In genomic region chr5:98880598-98880997, GRCh38 we compare ENCODE assay signal across 22 cellular contexts. TPM values are rescaled to one million over a fixed set of nuclear protein-coding genes. Genes with fewer than 3 reads are reported as not detected.
DNase-seq lines count a peak whose midpoint lies in the region; ATAC-seq and TF ChIP-seq lines count a peak whose summit lies in the region.
"Had no signal": no experiment of that assay in that cellular context is flagged by ENCODE, and none has a peak within 500 bp of the region (broad histone marks: within the 10 kb centered on the region; RNA-seq: fewer than 3 reads in every experiment).

No MANE protein-coding gene starts in this region.

- no peaks in the 10 kb centered on the region for H3K4me1 ChIP-seq in neutrophil (ENCODE audit: control insufficient read depth in 1 of 2, insufficient read depth in 1 of 2, low read depth in 1 of 2, low read length in 1 of 2)
- H3K4me1 ChIP-seq: testis, vagina had no signal

- peaks cover 10% of the 10 kb centered on the region for H3K36me3 Mint-ChIP-seq in T-helper 17 cell (ENCODE audit: low read depth)
- H3K36me3 Mint-ChIP-seq in effector memory CD8-positive, alpha-beta T cell (ENCODE audit: insufficient read depth) = peaks cover 99% of the 10 kb centered on the region

- H3K9me3 ChIP-seq in T-helper 17 cell (ENCODE audit: control insufficient read depth, low read length, poor library complexity, severe bottlenecking) (no peaks in the 10 kb centered on the region), neutrophil (no peaks in the 10 kb centered on the region)
- H3K9me3 ChIP-seq: testis, vagina had no signal

- H3K4me1 Mint-ChIP-seq in T-helper 17 cell = peaks cover 12% of the 10 kb centered on the region
- H3K4me1 Mint-ChIP-seq in effector memory CD8-positive, alpha-beta T cell (ENCODE audit: low read depth in 2 of 2) = peaks cover 4 to 25% of the 10 kb centered on the region in 2 donors
- H3K4me1 Mint-ChIP-seq: brain had no signal

- no peak overlapping the region for H3K4me3 Mint-ChIP-seq in T-helper 17 cell
- H3K4me3 Mint-ChIP-seq in effector memory CD8-positive, alpha-beta T cell = no peak overlapping the region
- H3K4me3 Mint-ChIP-seq: activated CD8-positive, alpha-beta memory T cell treated with anti-CD3 and anti-CD28 coated beads, Interleukin-2, amount 10 ng/mL, durations not matched to agents 7 days and 5 days; brain had no signal

- no peak overlapping the region for H3K4me3 ChIP-seq in neutrophil (ENCODE audit: low read depth in 1 of 2, low read length in 1 of 2)
- H3K4me3 ChIP-seq: testis, vagina had no signal

- H3K9me3 Mint-ChIP-seq in effector memory CD8-positive, alpha-beta T cell = no peaks in the 10 kb centered on the region
- H3K9me3 Mint-ChIP-seq: brain had no signal

- peak overlapping the region; percentile 75 for H3K27ac Mint-ChIP-seq in T-helper 17 cell
- H3K27ac Mint-ChIP-seq in effector memory CD8-positive, alpha-beta T cell = peak overlapping the region; percentile 35 to 44
- H3K27ac Mint-ChIP-seq: activated CD8-positive, alpha-beta memory T cell treated with anti-CD3 and anti-CD28 coated beads, Interleukin-2, amount 10 ng/mL, durations not matched to agents 7 days and 5 days; brain had no signal

- ATAC-seq in T-helper 17 cell = no peak
- ATAC-seq in effector memory CD8-positive, alpha-beta T cell (replicated peaks) = no peak

- H3K27me3 Mint-ChIP-seq in T-helper 17 cell = no peaks in the 10 kb centered on the region
- no peaks in the 10 kb centered on the region for H3K27me3 Mint-ChIP-seq in effector memory CD8-positive, alpha-beta T cell
- H3K27me3 Mint-ChIP-seq: activated CD8-positive, alpha-beta memory T cell treated with anti-CD3 and anti-CD28 coated beads, Interleukin-2, amount 10 ng/mL, durations not matched to agents 7 days and 5 days; brain had no signal

- DNase-seq in NCI-H748 (lab: John Stamatoyannopoulos, UW; ENCODE audit: unreplicated experiment) (peak; percentile 1), NCI-H748 treated with DMSO at 0.1 percent for 48 hours (lab: John Stamatoyannopoulos, UW) (no peak), T-helper 17 cell (no peak), T-helper 1 cell (no peak), NCI-H2029 (lab: John Stamatoyannopoulos, UW) (no peak), amygdala (lab: John Stamatoyannopoulos, UW) (no peak)
- no peak for DNase-seq in effector memory CD8-positive, alpha-beta T cell
- DNase-seq: activated CD8-positive, alpha-beta memory T cell treated with anti-CD3 and anti-CD28 coated beads, Interleukin-2, amount 10 ng/mL, durations not matched to agents 7 days and 5 days; glutamatergic neuron; KG1; MM.1S; NCI-H1436; NCI-H2107; NCI-H446; SIG-M5; stimulated activated naive CD8-positive, alpha-beta T cell treated with anti-CD3 and anti-CD28 coated beads, Interleukin-15, Interleukin-2, amounts not matched to agents 100 U/mL and 50 U/mL, for 24 hours; testis had no signal

- H3K27ac ChIP-seq in neutrophil = peak overlapping the region; percentile 22
- H3K27ac ChIP-seq: 22Rv1, C4-2B, testis, vagina had no signal

- TF ChIP-seq CTCF in neutrophil (IDR thresholded peaks at IDR 0.05) = no peak

- no peaks in the 10 kb centered on the region for H3K27me3 ChIP-seq in neutrophil
- H3K27me3 ChIP-seq: testis, vagina had no signal

- peaks cover 92% of the 10 kb centered on the region for H3K36me3 ChIP-seq in neutrophil

RNA-seq across cellular contexts. Expression of gene CHD1, which starts 48.2 kb away (rescaled TPM):
- 100 to 1,000 TPM; 170 to 199 TPM for total RNA-seq in T-helper 17 cell
